Comparison of ENCODE assay signal across 1 cellular context in the genomic region with DNA sequence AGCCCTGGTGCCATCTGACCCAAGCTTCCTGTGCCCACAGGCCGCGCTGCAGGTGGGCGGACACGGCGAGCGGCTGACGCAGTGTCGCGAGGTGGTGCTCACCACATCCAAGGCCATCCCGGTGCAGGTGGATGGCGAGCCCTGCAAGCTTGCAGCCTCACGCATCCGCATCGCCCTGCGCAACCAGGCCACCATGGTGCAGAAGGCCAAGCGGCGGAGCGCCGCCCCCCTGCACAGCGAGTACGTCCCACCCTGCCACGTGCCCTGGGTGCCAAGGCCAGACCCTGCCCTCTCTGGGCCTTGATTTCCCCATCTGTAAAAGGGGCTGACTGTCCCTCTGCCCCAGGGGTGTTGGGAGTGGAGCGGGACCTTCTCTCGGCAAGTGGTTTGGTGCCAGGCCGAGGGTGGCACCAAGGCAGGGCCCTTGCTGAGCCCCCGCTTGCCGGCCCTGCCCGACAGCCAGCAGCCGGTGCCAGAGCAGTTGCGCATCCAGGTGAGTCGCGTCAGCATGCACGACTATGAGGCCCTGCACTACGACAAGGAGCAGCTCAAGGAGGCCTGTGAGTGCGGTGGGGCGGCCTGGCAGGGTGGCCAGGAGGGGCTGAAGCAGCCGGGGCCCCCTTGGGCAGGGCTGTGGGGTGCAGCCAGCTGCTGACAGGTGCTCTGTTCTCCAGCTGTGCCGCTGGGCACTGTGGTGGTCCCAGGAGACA.
TF ChIP-seq lines count a peak whose summit lies in the region.

No MANE protein-coding gene starts in this region.

TF ChIP-seq in SK-N-SH, 30 proteins besides CTCF, POLR2A, EP300 and RAD21 (continued from another document):
- TF ChIP-seq, protein P1, sequence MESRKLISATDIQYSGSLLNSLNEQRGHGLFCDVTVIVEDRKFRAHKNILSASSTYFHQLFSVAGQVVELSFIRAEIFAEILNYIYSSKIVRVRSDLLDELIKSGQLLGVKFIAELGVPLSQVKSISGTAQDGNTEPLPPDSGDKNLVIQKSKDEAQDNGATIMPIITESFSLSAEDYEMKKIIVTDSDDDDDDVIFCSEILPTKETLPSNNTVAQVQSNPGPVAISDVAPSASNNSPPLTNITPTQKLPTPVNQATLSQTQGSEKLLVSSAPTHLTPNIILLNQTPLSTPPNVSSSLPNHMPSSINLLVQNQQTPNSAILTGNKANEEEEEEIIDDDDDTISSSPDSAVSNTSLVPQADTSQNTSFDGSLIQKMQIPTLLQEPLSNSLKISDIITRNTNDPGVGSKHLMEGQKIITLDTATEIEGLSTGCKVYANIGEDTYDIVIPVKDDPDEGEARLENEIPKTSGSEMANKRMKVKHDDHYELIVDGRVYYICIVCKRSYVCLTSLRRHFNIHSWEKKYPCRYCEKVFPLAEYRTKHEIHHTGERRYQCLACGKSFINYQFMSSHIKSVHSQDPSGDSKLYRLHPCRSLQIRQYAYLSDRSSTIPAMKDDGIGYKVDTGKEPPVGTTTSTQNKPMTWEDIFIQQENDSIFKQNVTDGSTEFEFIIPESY (IDR thresholded peaks at IDR 0.05; ENCODE audit: borderline replicate concordance, low read depth): no peak
- TF ChIP-seq RFX5 (IDR thresholded peaks at IDR 0.05; ENCODE audit: low read length) (no peak), FOXJ3 (CRISPR knock-in tag; IDR thresholded peaks at IDR 0.05) (no peak)
TF ChIP-seq in SK-N-SH: peak in this region for 0.
